In genomic region chr12:12244341-12244740, GRCh38 we compare ENCODE assay signal across 1 cellular context.
TF ChIP-seq lines count a peak whose summit lies in the region.

No MANE protein-coding gene starts in this region.

TF ChIP-seq in GM23338, 12 proteins besides CTCF, POLR2A, EP300 and RAD21 (continued from another document):
- TF ChIP-seq ZNF462 (CRISPR knock-in tag; IDR thresholded peaks at IDR 0.05) (no peak), ETS1 (IDR thresholded peaks at IDR 0.05) (no peak), ZNF114 (CRISPR knock-in tag; IDR thresholded peaks at IDR 0.05) (no peak)
TF ChIP-seq in GM23338: peak in this region for 0.
